Comparison of ENCODE assay signal across 14 cellular contexts in genomic region chr2:219772103-219772502, GRCh38.
DNase-seq lines count a peak whose midpoint lies in the region; ATAC-seq and TF ChIP-seq lines count a peak whose summit lies in the region.
"Had no signal": no experiment of that assay in that cellular context is flagged by ENCODE, and none has a peak within 500 bp of the region (broad histone marks: within the 10 kb centered on the region; RNA-seq: fewer than 3 reads in every experiment).

No MANE protein-coding gene starts in this region.

- 57% methylated on average over 7 of the region's 7 CpGs for WGBS in prostate gland

- DNase-seq in LNCaP clone FGC (ENCODE audit: low read depth) (peak; percentile 95), NCI-H2081 treated with DMSO at 0.1 percent for 48 hours (lab: John Stamatoyannopoulos, UW) (peak; percentile 77), NCI-H748 treated with DMSO at 0.1 percent for 48 hours (lab: John Stamatoyannopoulos, UW) (peak; percentile 99), prostate gland (ENCODE audit: low spot score) (peak; percentile 71), endothelial cell (ENCODE audit: low spot score) (no peak), WTC11 (ENCODE audit: low spot score) (no peak)
- DNase-seq: Caco-2; NCI-H1930; nucleus accumbens; stimulated activated CD4-positive, alpha-beta T cell treated with anti-CD3 and anti-CD28 coated beads, Interleukin-2, amount 100 ng/mL, for 24 hours had no signal

- H3K36me3 Mint-ChIP-seq in endothelial cell (ENCODE audit: low read depth, unreplicated experiment) (no peaks in the 10 kb centered on the region), WTC11 (no peaks in the 10 kb centered on the region)

- no peaks in the 10 kb centered on the region for H3K36me3 ChIP-seq in prostate gland

- ATAC-seq in WTC11: no peak
- ATAC-seq in GM19351 (IDR thresholded peaks at IDR 0.05; ENCODE audit: unreplicated experiment): no peak
- ATAC-seq: esophagus mucosa, Right ventricle myocardium inferior had no signal

- no peaks in the 10 kb centered on the region for H3K9me3 Mint-ChIP-seq in endothelial cell (ENCODE audit: unreplicated experiment)
- H3K9me3 Mint-ChIP-seq in WTC11: peaks cover 7% of the 10 kb centered on the region

- TF ChIP-seq POLR2A in prostate gland (IDR thresholded peaks at IDR 0.05): no peak

- H3K4me1 Mint-ChIP-seq in endothelial cell (ENCODE audit: unreplicated experiment): no peaks in the 10 kb centered on the region
- H3K4me1 Mint-ChIP-seq in WTC11: no peaks in the 10 kb centered on the region
- H3K4me1 Mint-ChIP-seq: central memory CD8-positive, alpha-beta T cell had no signal

- peaks cover 1% of the 10 kb centered on the region for H3K27me3 Mint-ChIP-seq in endothelial cell (ENCODE audit: unreplicated experiment)
- no peaks in the 10 kb centered on the region; the same call in 1 of the 2 replicates for H3K27me3 Mint-ChIP-seq in WTC11 (ENCODE audit: low read depth)

- H3K4me3 ChIP-seq in LNCaP clone FGC (ENCODE audit: low read depth, low read length) (no peak overlapping the region), prostate gland (no peak overlapping the region)

- H3K27ac ChIP-seq in prostate gland: no peak overlapping the region

- no peak overlapping the region for H3K27ac Mint-ChIP-seq in endothelial cell (ENCODE audit: unreplicated experiment)
- no peak overlapping the region for H3K27ac Mint-ChIP-seq in WTC11

- intact Hi-C loops in prostate gland (cut with DNase I): no loop called here

- H3K4me1 ChIP-seq in prostate gland (replicated peaks): peaks cover 4% of the 10 kb centered on the region
- H3K4me1 ChIP-seq: Caco-2 had no signal

- POLR2A ChIA-PET in WTC11 (lab: Charles Lee): no interaction called here

- CTCF ChIA-PET in WTC11 (lab: Charles Lee): no interaction called here

- TF ChIP-seq CTCF in LNCaP clone FGC (IDR thresholded peaks at IDR 0.05; ENCODE audit: control insufficient read depth, extremely low read depth, insufficient read depth): no peak
- no peak for TF ChIP-seq CTCF in prostate gland (IDR thresholded peaks at IDR 0.05)
- TF ChIP-seq CTCF in endothelial cell (IDR thresholded peaks at IDR 0.05; ENCODE audit: unreplicated experiment): no peak
- no peak for TF ChIP-seq CTCF in WTC11 (IDR thresholded peaks at IDR 0.05)

- H3K4me3 Mint-ChIP-seq in endothelial cell (ENCODE audit: unreplicated experiment) (no peak overlapping the region), WTC11 (no peak overlapping the region)
- H3K4me3 Mint-ChIP-seq: central memory CD8-positive, alpha-beta T cell had no signal

- no peaks in the 10 kb centered on the region for H3K9me3 ChIP-seq in prostate gland

- peaks cover 3% of the 10 kb centered on the region for H3K27me3 ChIP-seq in prostate gland (replicated peaks; ENCODE audit: insufficient read depth)

TF ChIP-seq in WTC11, 78 proteins besides CTCF, POLR2A, EP300 and RAD21 (continues in another document):
- TF ChIP-seq, protein P1, sequence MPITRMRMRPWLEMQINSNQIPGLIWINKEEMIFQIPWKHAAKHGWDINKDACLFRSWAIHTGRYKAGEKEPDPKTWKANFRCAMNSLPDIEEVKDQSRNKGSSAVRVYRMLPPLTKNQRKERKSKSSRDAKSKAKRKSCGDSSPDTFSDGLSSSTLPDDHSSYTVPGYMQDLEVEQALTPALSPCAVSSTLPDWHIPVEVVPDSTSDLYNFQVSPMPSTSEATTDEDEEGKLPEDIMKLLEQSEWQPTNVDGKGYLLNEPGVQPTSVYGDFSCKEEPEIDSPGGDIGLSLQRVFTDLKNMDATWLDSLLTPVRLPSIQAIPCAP (CRISPR knock-in tag; IDR thresholded peaks at IDR 0.05): no peak
- TF ChIP-seq ZNF416 (CRISPR knock-in tag; IDR thresholded peaks at IDR 0.05) (no peak), MLX (CRISPR knock-in tag; IDR thresholded peaks at IDR 0.05) (no peak), ZNF512 (CRISPR knock-in tag; IDR thresholded peaks at IDR 0.05; ENCODE audit: borderline replicate concordance) (no peak), ZBTB43 (CRISPR knock-in tag; IDR thresholded peaks at IDR 0.05) (no peak), TP53 (CRISPR knock-in tag; IDR thresholded peaks at IDR 0.05) (no peak), ZNF532 (CRISPR knock-in tag; IDR thresholded peaks at IDR 0.05; ENCODE audit: borderline replicate concordance) (no peak), ZNF263 (CRISPR knock-in tag; IDR thresholded peaks at IDR 0.05; ENCODE audit: low read depth) (no peak), ZNF219 (CRISPR knock-in tag; IDR thresholded peaks at IDR 0.05; ENCODE audit: borderline replicate concordance) (no peak), ELF4 (CRISPR knock-in tag; IDR thresholded peaks at IDR 0.05; ENCODE audit: low read depth) (no peak), CREB1 (CRISPR knock-in tag; IDR thresholded peaks at IDR 0.05) (no peak), TEAD1 (CRISPR knock-in tag; IDR thresholded peaks at IDR 0.05) (no peak)
- TF ChIP-seq, protein P2, sequence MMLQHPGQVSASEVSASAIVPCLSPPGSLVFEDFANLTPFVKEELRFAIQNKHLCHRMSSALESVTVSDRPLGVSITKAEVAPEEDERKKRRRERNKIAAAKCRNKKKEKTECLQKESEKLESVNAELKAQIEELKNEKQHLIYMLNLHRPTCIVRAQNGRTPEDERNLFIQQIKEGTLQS (CRISPR knock-in tag; conservative IDR thresholded peaks at IDR 0.05): no peak

Comparison
In these comparisons a context has a peak if more than half of its experiments do, and no peak if none do; other contexts are left out.
1. DNase-seq: peak in LNCaP clone FGC (single experiment), NCI-H2081 treated with DMSO at 0.1 percent for 48 hours (single experiment), NCI-H748 treated with DMSO at 0.1 percent for 48 hours (single experiment) and prostate gland (single experiment); none in endothelial cell (single experiment) and WTC11 (single experiment).